Comparison of ENCODE assay signal across 23 cellular contexts in the genomic region with DNA sequence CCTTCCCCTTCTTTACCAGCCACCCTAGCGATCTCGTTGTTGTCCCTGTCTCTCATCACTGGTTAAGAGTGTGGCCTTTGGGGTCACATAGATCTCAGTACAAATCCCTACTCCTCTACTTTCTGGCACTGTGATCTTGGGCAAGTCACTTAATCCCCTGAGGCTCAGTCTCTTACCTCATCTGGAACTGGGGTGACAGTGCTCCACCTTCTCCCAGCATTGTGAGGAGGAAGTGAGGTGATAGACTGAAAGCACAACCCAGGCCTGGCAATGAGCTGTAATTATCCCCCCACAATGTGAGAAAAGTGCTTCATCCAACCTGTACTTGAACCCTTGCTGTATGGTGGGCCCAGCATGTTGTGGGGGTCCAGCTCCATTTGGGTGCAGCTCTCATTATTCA. TPM values are rescaled to one million over a fixed set of nuclear protein-coding genes. Genes with fewer than 3 reads are reported as not detected.
DNase-seq lines count a peak whose midpoint lies in the region; ATAC-seq and TF ChIP-seq lines count a peak whose summit lies in the region.
"Had no signal": no experiment of that assay in that cellular context is flagged by ENCODE, and none has a peak within 500 bp of the region (broad histone marks: within the 10 kb centered on the region; RNA-seq: fewer than 3 reads in every experiment).

No MANE protein-coding gene starts in this region.

- H3K4me3 Mint-ChIP-seq in activated CD4-positive, alpha-beta T cell treated with anti-CD3 and anti-CD28 coated beads, Interleukin-2, amount 10 ng/mL, durations not matched to agents 24 days and 14 days = peak overlapping the region; percentile 25
- H3K4me3 Mint-ChIP-seq in immature natural killer cell = peak overlapping the region; percentile 14 to 61 (median 38)
- H3K4me3 Mint-ChIP-seq: activated CD8-positive, alpha-beta T cell treated with anti-CD3 and anti-CD28 coated beads, Interleukin-2, amount 10 ng/mL, durations not matched to agents 7 days and 5 days had no signal

- no peak for DNase-seq in activated CD4-positive, alpha-beta T cell treated with anti-CD3 and anti-CD28 coated beads, Interleukin-2, amount 10 ng/mL, durations not matched to agents 24 days and 14 days
- no peak for DNase-seq in activated CD4-positive, alpha-beta T cell treated with anti-CD3 and anti-CD28 coated beads, Interleukin-2, amount 50 U/mL, for 1 hour
- DNase-seq in NB4 (ENCODE audit: low read depth) = peak; percentile 93
- no peak for DNase-seq in immature natural killer cell
- no peak for DNase-seq in upper lobe of left lung
- no peak for DNase-seq in NCI-H2171 (lab: John Stamatoyannopoulos, UW)
- no peak for DNase-seq in activated gamma-delta T cell (lab: John Stamatoyannopoulos, UW)
- DNase-seq in stomach = no peak
- DNase-seq: activated CD8-positive, alpha-beta T cell treated with anti-CD3 and anti-CD28 coated beads, Interleukin-2, amount 10 ng/mL, durations not matched to agents 7 days and 5 days; activated T-cell treated with anti-CD3 and anti-CD28 coated beads, Interleukin-2, amount 50 U/mL, for 48 hours; central memory CD4-positive, alpha-beta T cell; effector CD8-positive, alpha-beta T cell; head of caudate nucleus; NCI-H1092; NCI-H2107; NCI-H748 treated with DMSO at 0.1 percent for 48 hours; retina; stimulated activated naive CD8-positive, alpha-beta T cell treated with anti-CD3 and anti-CD28 coated beads, Interleukin-15, Interleukin-2, amounts not matched to agents 100 U/mL and 50 U/mL, for 24 hours; SW 1271; WERI-Rb-1 had no signal

- peak overlapping the region; percentile 35 for H3K4me3 ChIP-seq in NB4 (ENCODE audit: low read depth, low read length)
- no peak overlapping the region for H3K4me3 ChIP-seq in upper lobe of left lung
- no peak overlapping the region for H3K4me3 ChIP-seq in stomach
- H3K4me3 ChIP-seq: A549, lung had no signal

- no peak for ATAC-seq in upper lobe of left lung (ENCODE audit: low FRiP score in 2 of 2)
- ATAC-seq: A549; activated CD8-positive, alpha-beta T cell treated with anti-CD3 and anti-CD28 coated beads, Interleukin-2, amount 10 ng/mL, durations not matched to agents 7 days and 5 days; HepG2; stimulated activated naive CD8-positive, alpha-beta T cell treated with anti-CD3 and anti-CD28 coated beads, Interleukin-15, Interleukin-2, amounts not matched to agents 100 U/mL and 50 U/mL, for 24 hours had no signal

- H3K36me3 ChIP-seq in upper lobe of left lung (peaks cover 0 to 16% (median 0%) of the 10 kb centered on the region in 4 donors), stomach (peaks cover 0 to 23% (median 2%) of the 10 kb centered on the region in 4 donors)
- H3K36me3 ChIP-seq: WERI-Rb-1 had no signal

- no peaks in the 10 kb centered on the region for H3K9me3 ChIP-seq in upper lobe of left lung
- no peaks in the 10 kb centered on the region for H3K9me3 ChIP-seq in stomach
- H3K9me3 ChIP-seq: A549 had no signal

- TF ChIP-seq EP300 in upper lobe of left lung (IDR thresholded peaks at IDR 0.05) = no peak
- TF ChIP-seq EP300 in stomach (IDR thresholded peaks at IDR 0.05) = no peak

- H3K27ac ChIP-seq in upper lobe of left lung = peak overlapping the region in 3 of 4 donors; percentile 8 to 62 (median 41)
- H3K27ac ChIP-seq in stomach = no peak overlapping the region
- H3K27ac ChIP-seq: A549, WERI-Rb-1 had no signal

- intact Hi-C loops in activated CD4-positive, alpha-beta T cell treated with anti-CD3 and anti-CD28 coated beads, Interleukin-2, amount 10 ng/mL, durations not matched to agents 24 days and 14 days (cut with micrococcal nuclease) = loop anchor here (5.0 kb wide), 2 partner anchors 40 to 70 kb away; partner anchors contain the start of gene TMBIM4
- intact Hi-C loops in stomach (cut with DNase I; ENCODE audit: low total_unique reads) = loop anchor here (10.0 kb wide), 1 partner anchor 92 kb away; no protein-coding TSS in a partner anchor

- no peak overlapping the region for H3K27ac Mint-ChIP-seq in activated CD4-positive, alpha-beta T cell treated with anti-CD3 and anti-CD28 coated beads, Interleukin-2, amount 10 ng/mL, durations not matched to agents 24 days and 14 days
- H3K27ac Mint-ChIP-seq in immature natural killer cell = no peak overlapping the region
- H3K27ac Mint-ChIP-seq: activated CD8-positive, alpha-beta T cell treated with anti-CD3 and anti-CD28 coated beads, Interleukin-2, amount 10 ng/mL, durations not matched to agents 7 days and 5 days had no signal

- TF ChIP-seq POLR2A in NB4 (IDR thresholded peaks at IDR 0.05; ENCODE audit: extremely low read depth, insufficient read length) (no peak), upper lobe of left lung (IDR thresholded peaks at IDR 0.05) (no peak), stomach (IDR thresholded peaks at IDR 0.05) (no peak)

- TF ChIP-seq CTCF in NB4 (IDR thresholded peaks at IDR 0.05; ENCODE audit: low read depth, low read length) (no peak), upper lobe of left lung (IDR thresholded peaks at IDR 0.05) (no peak), stomach (IDR thresholded peaks at IDR 0.05) (no peak)

- H3K27me3 Mint-ChIP-seq in activated CD4-positive, alpha-beta T cell treated with anti-CD3 and anti-CD28 coated beads, Interleukin-2, amount 10 ng/mL, durations not matched to agents 24 days and 14 days = peaks cover 33% of the 10 kb centered on the region
- H3K27me3 Mint-ChIP-seq in immature natural killer cell (ENCODE audit: low read depth in 3 of 3) = peaks cover 5 to 10% (median 6%) of the 10 kb centered on the region in 3 donors

- H3K4me1 ChIP-seq in upper lobe of left lung (peaks cover 0 to 19% (median 5%) of the 10 kb centered on the region in 4 donors), stomach (peaks cover 0 to 17% (median 10%) of the 10 kb centered on the region in 4 donors)

- no peaks in the 10 kb centered on the region for H3K36me3 Mint-ChIP-seq in activated CD4-positive, alpha-beta T cell treated with anti-CD3 and anti-CD28 coated beads, Interleukin-2, amount 10 ng/mL, durations not matched to agents 24 days and 14 days (ENCODE audit: low read depth)
- peaks cover 0 to 3% (median 0%) of the 10 kb centered on the region in 3 donors for H3K36me3 Mint-ChIP-seq in immature natural killer cell

- no peaks in the 10 kb centered on the region for H3K27me3 ChIP-seq in upper lobe of left lung
- no peaks in the 10 kb centered on the region for H3K27me3 ChIP-seq in stomach

- 80 to 83% methylated on average over 2 of the region's 2 CpGs for WGBS in upper lobe of left lung, 2 donors
- 90 to 97% (median 94%) methylated on average over 2 of the region's 2 CpGs for WGBS in stomach, 5 donors

- peaks cover 6% of the 10 kb centered on the region for H3K4me1 Mint-ChIP-seq in activated CD4-positive, alpha-beta T cell treated with anti-CD3 and anti-CD28 coated beads, Interleukin-2, amount 10 ng/mL, durations not matched to agents 24 days and 14 days
- H3K4me1 Mint-ChIP-seq in immature natural killer cell = peaks cover 6 to 13% of the 10 kb centered on the region in 2 donors

- H3K9me3 Mint-ChIP-seq in activated CD4-positive, alpha-beta T cell treated with anti-CD3 and anti-CD28 coated beads, Interleukin-2, amount 10 ng/mL, durations not matched to agents 24 days and 14 days = no peaks in the 10 kb centered on the region
- peaks cover 0 to 2% (median 0%) of the 10 kb centered on the region in 6 donors for H3K9me3 Mint-ChIP-seq in immature natural killer cell

RNA-seq across cellular contexts. Expression of gene IRAK3, which starts 48.0 kb away (rescaled TPM):
- 1.3 and 1.8 TPM in 2 replicates for total RNA-seq in activated CD4-positive, alpha-beta T cell treated with anti-CD3 and anti-CD28 coated beads, Interleukin-2, amount 10 ng/mL, durations not matched to agents 24 days and 14 days
- polyA plus RNA-seq in immature natural killer cell (1 to 10 TPM in 1 of 3 donors, under 1 TPM in 1, not detected in 1; 0.53 to 1.2 TPM), stomach (1 to 10 TPM; 3.6 to 4.3 (median 3.7) TPM)
- total RNA-seq in upper lobe of left lung (10 to 100 TPM; 33.8 to 65.0 (median 39.7) TPM), stomach (10 to 100 TPM in 2 of 5 donors, 1 to 10 TPM in 3; 1.4 to 38.2 (median 6.7) TPM)
- total RNA-seq: HepG2 had no signal

Comparison
In these comparisons a context has a peak if more than half of its experiments do, and no peak if none do; other contexts are left out.
1. H3K27ac ChIP-seq: peak in upper lobe of left lung (3 of 4); none in stomach (0 of 5).